In the genomic region with DNA sequence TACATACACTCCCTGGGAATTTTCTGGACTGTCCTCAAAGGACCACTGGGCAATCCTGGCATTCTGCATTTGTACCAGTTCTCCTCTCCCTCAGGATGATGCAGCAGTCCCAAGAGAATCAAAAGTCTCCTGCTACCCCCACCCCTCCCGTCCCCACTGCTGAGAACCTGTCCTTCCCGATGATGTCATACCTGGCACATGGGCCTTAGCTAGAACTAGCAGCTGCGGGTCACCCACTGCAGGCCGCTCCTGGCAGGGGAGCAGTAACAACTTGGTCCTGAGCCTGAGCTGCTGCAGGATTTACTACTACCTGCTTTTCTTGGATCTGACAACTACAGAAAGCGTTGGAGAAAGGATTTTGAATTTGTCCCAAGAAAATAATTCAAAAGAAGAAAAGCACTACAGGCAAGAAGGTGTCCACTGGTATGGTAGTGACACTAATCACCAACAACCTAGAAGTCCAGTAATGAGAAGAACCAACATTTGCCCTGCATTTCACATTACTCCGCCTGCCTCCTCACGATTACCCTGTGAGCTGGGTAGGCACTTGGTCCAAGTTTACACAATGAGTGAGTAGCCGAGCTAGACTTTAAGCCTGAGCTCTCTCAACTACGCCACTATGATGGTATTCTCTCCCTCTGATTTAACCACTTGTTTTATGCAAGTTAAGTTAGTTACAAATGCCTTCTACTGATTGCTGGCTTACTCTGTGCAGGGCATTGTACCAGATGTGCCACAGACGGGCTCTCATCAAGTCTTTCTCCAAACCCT, we compare ENCODE assay signal across 1 cellular context.
TF ChIP-seq lines count a peak whose summit lies in the region.

No MANE protein-coding gene starts in this region.

TF ChIP-seq in HEK293, 187 proteins besides CTCF, POLR2A, EP300 and RAD21 (continued from another document and continues in another):
- TF ChIP-seq, protein P1, sequence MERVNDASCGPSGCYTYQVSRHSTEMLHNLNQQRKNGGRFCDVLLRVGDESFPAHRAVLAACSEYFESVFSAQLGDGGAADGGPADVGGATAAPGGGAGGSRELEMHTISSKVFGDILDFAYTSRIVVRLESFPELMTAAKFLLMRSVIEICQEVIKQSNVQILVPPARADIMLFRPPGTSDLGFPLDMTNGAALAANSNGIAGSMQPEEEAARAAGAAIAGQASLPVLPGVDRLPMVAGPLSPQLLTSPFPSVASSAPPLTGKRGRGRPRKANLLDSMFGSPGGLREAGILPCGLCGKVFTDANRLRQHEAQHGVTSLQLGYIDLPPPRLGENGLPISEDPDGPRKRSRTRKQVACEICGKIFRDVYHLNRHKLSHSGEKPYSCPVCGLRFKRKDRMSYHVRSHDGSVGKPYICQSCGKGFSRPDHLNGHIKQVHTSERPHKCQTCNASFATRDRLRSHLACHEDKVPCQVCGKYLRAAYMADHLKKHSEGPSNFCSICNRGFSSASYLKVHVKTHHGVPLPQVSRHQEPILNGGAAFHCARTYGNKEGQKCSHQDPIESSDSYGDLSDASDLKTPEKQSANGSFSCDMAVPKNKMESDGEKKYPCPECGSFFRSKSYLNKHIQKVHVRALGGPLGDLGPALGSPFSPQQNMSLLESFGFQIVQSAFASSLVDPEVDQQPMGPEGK (tag by site-specific recombination; IDR thresholded peaks at IDR 0.05), result peak; percentile 81
- TF ChIP-seq ZNF239 (tag by site-specific recombination; IDR thresholded peaks at IDR 0.05), result no peak
- TF ChIP-seq ZFP37 (tag by site-specific recombination; IDR thresholded peaks at IDR 0.05), result no peak
- no peak for TF ChIP-seq ZNF544 (tag by site-specific recombination; IDR thresholded peaks at IDR 0.05)
- TF ChIP-seq, protein P2, sequence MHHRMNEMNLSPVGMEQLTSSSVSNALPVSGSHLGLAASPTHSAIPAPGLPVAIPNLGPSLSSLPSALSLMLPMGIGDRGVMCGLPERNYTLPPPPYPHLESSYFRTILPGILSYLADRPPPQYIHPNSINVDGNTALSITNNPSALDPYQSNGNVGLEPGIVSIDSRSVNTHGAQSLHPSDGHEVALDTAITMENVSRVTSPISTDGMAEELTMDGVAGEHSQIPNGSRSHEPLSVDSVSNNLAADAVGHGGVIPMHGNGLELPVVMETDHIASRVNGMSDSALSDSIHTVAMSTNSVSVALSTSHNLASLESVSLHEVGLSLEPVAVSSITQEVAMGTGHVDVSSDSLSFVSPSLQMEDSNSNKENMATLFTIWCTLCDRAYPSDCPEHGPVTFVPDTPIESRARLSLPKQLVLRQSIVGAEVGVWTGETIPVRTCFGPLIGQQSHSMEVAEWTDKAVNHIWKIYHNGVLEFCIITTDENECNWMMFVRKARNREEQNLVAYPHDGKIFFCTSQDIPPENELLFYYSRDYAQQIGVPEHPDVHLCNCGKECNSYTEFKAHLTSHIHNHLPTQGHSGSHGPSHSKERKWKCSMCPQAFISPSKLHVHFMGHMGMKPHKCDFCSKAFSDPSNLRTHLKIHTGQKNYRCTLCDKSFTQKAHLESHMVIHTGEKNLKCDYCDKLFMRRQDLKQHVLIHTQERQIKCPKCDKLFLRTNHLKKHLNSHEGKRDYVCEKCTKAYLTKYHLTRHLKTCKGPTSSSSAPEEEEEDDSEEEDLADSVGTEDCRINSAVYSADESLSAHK (tag by site-specific recombination; IDR thresholded peaks at IDR 0.05), result no peak
- TF ChIP-seq, protein P3, sequence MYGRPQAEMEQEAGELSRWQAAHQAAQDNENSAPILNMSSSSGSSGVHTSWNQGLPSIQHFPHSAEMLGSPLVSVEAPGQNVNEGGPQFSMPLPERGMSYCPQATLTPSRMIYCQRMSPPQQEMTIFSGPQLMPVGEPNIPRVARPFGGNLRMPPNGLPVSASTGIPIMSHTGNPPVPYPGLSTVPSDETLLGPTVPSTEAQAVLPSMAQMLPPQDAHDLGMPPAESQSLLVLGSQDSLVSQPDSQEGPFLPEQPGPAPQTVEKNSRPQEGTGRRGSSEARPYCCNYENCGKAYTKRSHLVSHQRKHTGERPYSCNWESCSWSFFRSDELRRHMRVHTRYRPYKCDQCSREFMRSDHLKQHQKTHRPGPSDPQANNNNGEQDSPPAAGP (tag by site-specific recombination; IDR thresholded peaks at IDR 0.05), result peak; percentile 79; the same call in 1 of the 2 replicates
- TF ChIP-seq ZNF792 (tag by site-specific recombination; IDR thresholded peaks at IDR 0.05), result no peak
- TF ChIP-seq, protein P4, sequence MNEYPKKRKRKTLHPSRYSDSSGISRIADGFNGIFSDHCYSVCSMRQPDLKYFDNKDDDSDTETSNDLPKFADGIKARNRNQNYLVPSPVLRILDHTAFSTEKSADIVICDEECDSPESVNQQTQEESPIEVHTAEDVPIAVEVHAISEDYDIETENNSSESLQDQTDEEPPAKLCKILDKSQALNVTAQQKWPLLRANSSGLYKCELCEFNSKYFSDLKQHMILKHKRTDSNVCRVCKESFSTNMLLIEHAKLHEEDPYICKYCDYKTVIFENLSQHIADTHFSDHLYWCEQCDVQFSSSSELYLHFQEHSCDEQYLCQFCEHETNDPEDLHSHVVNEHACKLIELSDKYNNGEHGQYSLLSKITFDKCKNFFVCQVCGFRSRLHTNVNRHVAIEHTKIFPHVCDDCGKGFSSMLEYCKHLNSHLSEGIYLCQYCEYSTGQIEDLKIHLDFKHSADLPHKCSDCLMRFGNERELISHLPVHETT (tag by site-specific recombination; IDR thresholded peaks at IDR 0.05), result no peak
- no peak for TF ChIP-seq ZNF473 (tag by site-specific recombination; IDR thresholded peaks at IDR 0.05)
- no peak for TF ChIP-seq ZNF19 (tag by site-specific recombination; IDR thresholded peaks at IDR 0.05; ENCODE audit: low read depth)
- TF ChIP-seq, protein P5, sequence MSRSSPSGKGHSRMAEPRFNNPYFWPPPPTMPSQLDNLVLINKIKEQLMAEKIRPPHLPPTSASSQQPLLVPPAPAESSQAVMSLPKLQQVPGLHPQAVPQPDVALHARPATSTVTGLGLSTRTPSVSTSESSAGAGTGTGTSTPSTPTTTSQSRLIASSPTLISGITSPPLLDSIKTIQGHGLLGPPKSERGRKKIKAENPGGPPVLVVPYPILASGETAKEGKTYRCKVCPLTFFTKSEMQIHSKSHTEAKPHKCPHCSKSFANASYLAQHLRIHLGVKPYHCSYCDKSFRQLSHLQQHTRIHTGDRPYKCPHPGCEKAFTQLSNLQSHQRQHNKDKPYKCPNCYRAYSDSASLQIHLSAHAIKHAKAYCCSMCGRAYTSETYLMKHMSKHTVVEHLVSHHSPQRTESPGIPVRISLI (tag by site-specific recombination; IDR thresholded peaks at IDR 0.05), result no peak
- TF ChIP-seq ZNF175 (tag by site-specific recombination; IDR thresholded peaks at IDR 0.05), result no peak
- 0 out of 2 replicates have a peak, but pooled peaks have one; percentile 17 for TF ChIP-seq KLF8 (tag by site-specific recombination; IDR thresholded peaks at IDR 0.05)
- TF ChIP-seq, protein P6, sequence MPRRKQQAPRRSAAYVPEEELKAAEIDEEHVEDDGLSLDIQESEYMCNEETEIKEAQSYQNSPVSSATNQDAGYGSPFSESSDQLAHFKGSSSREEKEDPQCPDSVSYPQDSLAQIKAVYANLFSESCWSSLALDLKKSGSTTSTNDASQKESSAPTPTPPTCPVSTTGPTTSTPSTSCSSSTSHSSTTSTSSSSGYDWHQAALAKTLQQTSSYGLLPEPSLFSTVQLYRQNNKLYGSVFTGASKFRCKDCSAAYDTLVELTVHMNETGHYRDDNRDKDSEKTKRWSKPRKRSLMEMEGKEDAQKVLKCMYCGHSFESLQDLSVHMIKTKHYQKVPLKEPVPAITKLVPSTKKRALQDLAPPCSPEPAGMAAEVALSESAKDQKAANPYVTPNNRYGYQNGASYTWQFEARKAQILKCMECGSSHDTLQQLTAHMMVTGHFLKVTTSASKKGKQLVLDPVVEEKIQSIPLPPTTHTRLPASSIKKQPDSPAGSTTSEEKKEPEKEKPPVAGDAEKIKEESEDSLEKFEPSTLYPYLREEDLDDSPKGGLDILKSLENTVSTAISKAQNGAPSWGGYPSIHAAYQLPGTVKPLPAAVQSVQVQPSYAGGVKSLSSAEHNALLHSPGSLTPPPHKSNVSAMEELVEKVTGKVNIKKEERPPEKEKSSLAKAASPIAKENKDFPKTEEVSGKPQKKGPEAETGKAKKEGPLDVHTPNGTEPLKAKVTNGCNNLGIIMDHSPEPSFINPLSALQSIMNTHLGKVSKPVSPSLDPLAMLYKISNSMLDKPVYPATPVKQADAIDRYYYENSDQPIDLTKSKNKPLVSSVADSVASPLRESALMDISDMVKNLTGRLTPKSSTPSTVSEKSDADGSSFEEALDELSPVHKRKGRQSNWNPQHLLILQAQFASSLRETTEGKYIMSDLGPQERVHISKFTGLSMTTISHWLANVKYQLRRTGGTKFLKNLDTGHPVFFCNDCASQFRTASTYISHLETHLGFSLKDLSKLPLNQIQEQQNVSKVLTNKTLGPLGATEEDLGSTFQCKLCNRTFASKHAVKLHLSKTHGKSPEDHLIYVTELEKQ (tag by site-specific recombination; IDR thresholded peaks at IDR 0.05; ENCODE audit: borderline replicate concordance), result 0 out of 2 replicates have a peak, but pooled peaks have one; percentile 40
- TF ChIP-seq, protein P7, sequence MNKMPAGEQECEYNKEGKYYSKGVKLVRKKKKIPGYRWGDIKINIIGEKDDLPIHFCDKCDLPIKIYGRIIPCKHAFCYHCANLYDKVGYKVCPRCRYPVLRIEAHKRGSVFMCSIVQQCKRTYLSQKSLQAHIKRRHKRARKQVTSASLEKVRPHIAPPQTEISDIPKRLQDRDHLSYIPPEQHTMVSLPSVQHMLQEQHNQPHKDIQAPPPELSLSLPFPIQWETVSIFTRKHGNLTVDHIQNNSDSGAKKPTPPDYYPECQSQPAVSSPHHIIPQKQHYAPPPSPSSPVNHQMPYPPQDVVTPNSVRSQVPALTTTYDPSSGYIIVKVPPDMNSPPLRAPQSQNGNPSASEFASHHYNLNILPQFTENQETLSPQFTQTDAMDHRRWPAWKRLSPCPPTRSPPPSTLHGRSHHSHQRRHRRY (tag by site-specific recombination; IDR thresholded peaks at IDR 0.05), result no peak
- TF ChIP-seq, protein P8, sequence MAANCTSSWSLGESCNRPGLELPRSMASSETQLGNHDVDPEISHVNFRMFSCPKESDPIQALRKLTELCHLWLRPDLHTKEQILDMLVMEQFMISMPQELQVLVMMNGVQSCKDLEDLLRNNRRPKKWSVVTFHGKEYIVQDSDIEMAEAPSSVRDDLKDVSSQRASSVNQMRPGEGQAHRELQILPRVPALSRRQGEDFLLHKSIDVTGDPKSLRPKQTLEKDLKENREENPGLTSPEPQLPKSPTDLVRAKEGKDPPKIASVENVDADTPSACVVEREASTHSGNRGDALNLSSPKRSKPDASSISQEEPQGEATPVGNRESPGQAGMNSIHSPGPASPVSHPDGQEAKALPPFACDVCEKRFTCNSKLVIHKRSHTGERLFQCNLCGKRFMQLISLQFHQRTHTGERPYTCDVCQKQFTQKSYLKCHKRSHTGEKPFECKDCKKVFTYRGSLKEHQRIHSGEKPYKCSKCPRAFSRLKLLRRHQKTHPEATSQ (tag by site-specific recombination; IDR thresholded peaks at IDR 0.05), result no peak
- no peak for TF ChIP-seq ZNF169 (tag by site-specific recombination; IDR thresholded peaks at IDR 0.05)
- TF ChIP-seq ZNF121 (tag by site-specific recombination; IDR thresholded peaks at IDR 0.05), result no peak
- TF ChIP-seq ZNF202 (tag by site-specific recombination; IDR thresholded peaks at IDR 0.05; ENCODE audit: borderline replicate concordance), result no peak
- no peak for TF ChIP-seq ZNF248 (tag by site-specific recombination; IDR thresholded peaks at IDR 0.05)
- TF ChIP-seq, protein P9, sequence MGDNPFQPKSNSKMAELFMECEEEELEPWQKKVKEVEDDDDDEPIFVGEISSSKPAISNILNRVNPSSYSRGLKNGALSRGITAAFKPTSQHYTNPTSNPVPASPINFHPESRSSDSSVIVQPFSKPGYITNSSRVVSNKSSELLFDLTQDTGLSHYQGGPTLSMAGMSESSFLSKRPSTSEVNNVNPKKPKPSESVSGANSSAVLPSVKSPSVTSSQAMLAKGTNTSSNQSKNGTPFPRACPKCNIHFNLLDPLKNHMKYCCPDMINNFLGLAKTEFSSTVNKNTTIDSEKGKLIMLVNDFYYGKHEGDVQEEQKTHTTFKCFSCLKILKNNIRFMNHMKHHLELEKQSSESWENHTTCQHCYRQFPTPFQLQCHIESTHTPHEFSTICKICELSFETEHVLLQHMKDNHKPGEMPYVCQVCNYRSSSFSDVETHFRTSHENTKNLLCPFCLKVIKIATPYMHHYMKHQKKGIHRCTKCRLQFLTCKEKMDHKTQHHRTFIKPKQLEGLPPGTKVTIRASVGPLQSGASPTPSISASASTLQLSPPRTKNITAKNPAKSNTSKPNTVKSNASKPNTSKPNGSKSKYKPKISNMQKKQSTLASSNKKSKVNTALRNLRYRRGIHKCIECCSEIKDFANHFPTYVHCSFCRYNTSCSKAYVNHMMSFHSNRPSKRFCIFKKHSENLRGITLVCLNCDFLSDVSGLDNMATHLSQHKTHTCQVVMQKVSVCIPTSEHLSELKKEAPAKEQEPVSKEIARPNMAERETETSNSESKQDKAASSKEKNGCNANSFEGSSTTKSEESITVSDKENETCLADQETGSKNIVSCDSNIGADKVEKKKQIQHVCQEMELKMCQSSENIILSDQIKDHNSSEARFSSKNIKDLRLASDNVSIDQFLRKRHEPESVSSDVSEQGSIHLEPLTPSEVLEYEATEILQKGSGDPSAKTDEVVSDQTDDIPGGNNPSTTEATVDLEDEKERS (tag by site-specific recombination; IDR thresholded peaks at IDR 0.05), result no peak
- TF ChIP-seq ZSCAN23 (tag by site-specific recombination; IDR thresholded peaks at IDR 0.05), result no peak
- TF ChIP-seq ZNF660 (tag by site-specific recombination; IDR thresholded peaks at IDR 0.05), result peak; percentile 35; the same call in 1 of the 2 replicates
- no peak for TF ChIP-seq ZNF132 (tag by site-specific recombination; IDR thresholded peaks at IDR 0.05; ENCODE audit: borderline replicate concordance)
- TF ChIP-seq GLIS1 (tag by site-specific recombination; IDR thresholded peaks at IDR 0.05), result peak; percentile 79
- no peak for TF ChIP-seq TCF7L2 (IDR thresholded peaks at IDR 0.05; ENCODE audit: borderline replicate concordance, low read depth, low read length)
- no peak for TF ChIP-seq ZNF37A (tag by site-specific recombination; IDR thresholded peaks at IDR 0.05)
- peak; percentile 74 for TF ChIP-seq ZBTB21 (tag by site-specific recombination; IDR thresholded peaks at IDR 0.05)
- no peak for TF ChIP-seq ZNF391 (tag by site-specific recombination; IDR thresholded peaks at IDR 0.05; ENCODE audit: borderline replicate concordance, low read depth)
- no peak for TF ChIP-seq ZNF2 (tag by site-specific recombination; IDR thresholded peaks at IDR 0.05)
- TF ChIP-seq ZNF266 (tag by site-specific recombination; IDR thresholded peaks at IDR 0.05; ENCODE audit: low read depth), result no peak
- TF ChIP-seq ZNF10 (tag by site-specific recombination; IDR thresholded peaks at IDR 0.05), result peak; percentile 59; the same call in 1 of the 2 replicates
- no peak for TF ChIP-seq SP3 (tag by site-specific recombination; IDR thresholded peaks at IDR 0.05)
- TF ChIP-seq YY1 (tag by site-specific recombination; IDR thresholded peaks at IDR 0.05), result no peak
- TF ChIP-seq ZNF114 (tag by site-specific recombination; IDR thresholded peaks at IDR 0.05), result no peak
- TF ChIP-seq YY2 (tag by site-specific recombination; IDR thresholded peaks at IDR 0.05), result no peak
- TF ChIP-seq KLF10 (tag by site-specific recombination; IDR thresholded peaks at IDR 0.05), result no peak
- TF ChIP-seq, protein P10, sequence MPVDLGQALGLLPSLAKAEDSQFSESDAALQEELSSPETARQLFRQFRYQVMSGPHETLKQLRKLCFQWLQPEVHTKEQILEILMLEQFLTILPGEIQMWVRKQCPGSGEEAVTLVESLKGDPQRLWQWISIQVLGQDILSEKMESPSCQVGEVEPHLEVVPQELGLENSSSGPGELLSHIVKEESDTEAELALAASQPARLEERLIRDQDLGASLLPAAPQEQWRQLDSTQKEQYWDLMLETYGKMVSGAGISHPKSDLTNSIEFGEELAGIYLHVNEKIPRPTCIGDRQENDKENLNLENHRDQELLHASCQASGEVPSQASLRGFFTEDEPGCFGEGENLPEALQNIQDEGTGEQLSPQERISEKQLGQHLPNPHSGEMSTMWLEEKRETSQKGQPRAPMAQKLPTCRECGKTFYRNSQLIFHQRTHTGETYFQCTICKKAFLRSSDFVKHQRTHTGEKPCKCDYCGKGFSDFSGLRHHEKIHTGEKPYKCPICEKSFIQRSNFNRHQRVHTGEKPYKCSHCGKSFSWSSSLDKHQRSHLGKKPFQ (tag by site-specific recombination; IDR thresholded peaks at IDR 0.05), result no peak
